Comparison of ENCODE assay signal across 1 cellular context in the genomic region with DNA sequence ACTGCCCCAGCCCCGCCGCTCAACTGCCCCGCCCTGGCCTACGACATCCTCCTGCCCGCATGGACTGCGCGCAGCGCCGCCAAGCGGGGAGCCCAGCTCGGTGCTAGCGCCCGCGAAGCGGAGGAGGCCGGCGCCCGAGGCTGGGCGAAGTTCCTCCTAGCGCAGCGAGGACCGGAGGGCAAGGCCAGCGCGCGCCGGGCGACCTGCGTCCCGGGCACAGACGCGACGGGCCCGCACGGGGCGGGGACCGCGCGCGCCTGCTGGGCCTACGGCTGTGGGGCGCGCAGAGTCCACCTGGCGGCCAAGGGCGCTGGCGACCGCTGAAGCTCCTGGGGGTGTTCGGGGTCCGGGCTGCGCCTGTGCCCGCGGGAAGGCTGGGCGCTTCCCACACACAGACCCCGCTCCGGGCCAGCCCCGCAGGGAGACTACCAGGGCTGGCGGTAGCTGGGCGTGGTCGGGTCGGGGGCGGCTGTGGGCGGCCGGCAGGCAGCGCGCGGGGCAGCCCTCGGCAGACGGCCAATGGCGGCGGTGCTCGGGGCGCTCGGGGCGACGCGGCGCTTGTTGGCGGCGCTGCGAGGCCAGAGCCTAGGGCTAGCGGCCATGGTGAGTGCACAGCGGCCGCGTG.
TF ChIP-seq lines count a peak whose summit lies in the region.

Gene PCBD2, plus strand, starts transcription at position 511 of the 625 bp plus-strand sequence. Its CDS starts 9 bp downstream, at position 520.

TF ChIP-seq in HEK293, 187 proteins besides CTCF, POLR2A, EP300 and RAD21 (continued from another document and continues in another):
- TF ChIP-seq SALL2 (tag by site-specific recombination; IDR thresholded peaks at IDR 0.05; ENCODE audit: borderline replicate concordance) (no peak), IKZF3 (tag by site-specific recombination; IDR thresholded peaks at IDR 0.05) (peak; percentile 54), ZNF354C (tag by site-specific recombination; IDR thresholded peaks at IDR 0.05; ENCODE audit: borderline replicate concordance, low read depth) (no peak), KLF8 (tag by site-specific recombination; IDR thresholded peaks at IDR 0.05) (peak; percentile 73; the same call in 1 of the 2 replicates), ZNF629 (tag by site-specific recombination; IDR thresholded peaks at IDR 0.05) (peak; percentile 59), ZEB2 (tag by site-specific recombination; IDR thresholded peaks at IDR 0.05) (peak; percentile 81), ZNF175 (tag by site-specific recombination; IDR thresholded peaks at IDR 0.05) (no peak), ZBTB20 (tag by site-specific recombination; IDR thresholded peaks at IDR 0.05) (peak; percentile 74; the same call in 1 of the 2 replicates), SETDB1 (IDR thresholded peaks at IDR 0.05; ENCODE audit: insufficient read length, low read length) (no peak), FEZF1 (tag by site-specific recombination; IDR thresholded peaks at IDR 0.05) (no peak), ZNF549 (tag by site-specific recombination; IDR thresholded peaks at IDR 0.05) (peak; percentile 58; the same call in 1 of the 2 replicates), ZNF211 (tag by site-specific recombination; IDR thresholded peaks at IDR 0.05; ENCODE audit: low read depth) (no peak), ZNF658 (tag by site-specific recombination; IDR thresholded peaks at IDR 0.05) (no peak), ZFHX2 (tag by site-specific recombination; conservative IDR thresholded peaks at IDR 0.05) (peak; percentile 94), ZNF660 (tag by site-specific recombination; IDR thresholded peaks at IDR 0.05) (peak; percentile 94), GLIS2 (tag by site-specific recombination; IDR thresholded peaks at IDR 0.05) (peak; percentile 76; the same call in 1 of the 2 replicates), KLF7 (tag by site-specific recombination; IDR thresholded peaks at IDR 0.05; ENCODE audit: borderline replicate concordance) (peak; percentile 9; the same call in 1 of the 2 replicates), ZNF157 (tag by site-specific recombination; IDR thresholded peaks at IDR 0.05) (no peak), ZNF621 (tag by site-specific recombination; IDR thresholded peaks at IDR 0.05) (no peak), YY2 (tag by site-specific recombination; IDR thresholded peaks at IDR 0.05) (no peak), ZNF138 (tag by site-specific recombination; IDR thresholded peaks at IDR 0.05; ENCODE audit: borderline replicate concordance) (no peak), ZNF639 (tag by site-specific recombination; IDR thresholded peaks at IDR 0.05) (no peak), YY1 (tag by site-specific recombination; IDR thresholded peaks at IDR 0.05) (peak; percentile 66; the same call in 1 of the 2 replicates), HOXC10 (CRISPR knock-in tag; IDR thresholded peaks at IDR 0.05) (0 out of 2 replicates have a peak, but pooled peaks have one; percentile 21), EGR2 (tag by site-specific recombination; IDR thresholded peaks at IDR 0.05; ENCODE audit: low read depth) (peak; percentile 54; the same call in 1 of the 2 replicates), ZNF777 (tag by site-specific recombination; IDR thresholded peaks at IDR 0.05; ENCODE audit: borderline replicate concordance) (no peak), ZNF23 (tag by site-specific recombination; IDR thresholded peaks at IDR 0.05; ENCODE audit: borderline replicate concordance) (no peak), ZXDB (tag by site-specific recombination; IDR thresholded peaks at IDR 0.05) (peak; percentile 52; the same call in 1 of the 2 replicates), ZNF560 (tag by site-specific recombination; IDR thresholded peaks at IDR 0.05; ENCODE audit: borderline replicate concordance) (no peak), SP2 (tag by site-specific recombination; IDR thresholded peaks at IDR 0.05) (0 out of 2 replicates have a peak, but pooled peaks have one; percentile 28), GLIS1 (tag by site-specific recombination; IDR thresholded peaks at IDR 0.05) (peak; percentile 52; the same call in 1 of the 2 replicates), ZBTB17 (tag by site-specific recombination; IDR thresholded peaks at IDR 0.05) (peak; percentile 71; the same call in 1 of the 2 replicates), ZNF529 (tag by site-specific recombination; IDR thresholded peaks at IDR 0.05; ENCODE audit: insufficient replicate concordance) (no peak), ZNF292 (tag by site-specific recombination; IDR thresholded peaks at IDR 0.05; ENCODE audit: borderline replicate concordance, low read depth) (no peak), ZNF596 (tag by site-specific recombination; IDR thresholded peaks at IDR 0.05) (peak; percentile 44; the same call in 1 of the 2 replicates), ZNF514 (tag by site-specific recombination; IDR thresholded peaks at IDR 0.05) (no peak), ZNF2 (tag by site-specific recombination; IDR thresholded peaks at IDR 0.05) (peak; percentile 88; the same call in 1 of the 2 replicates), ZNF654 (tag by site-specific recombination; IDR thresholded peaks at IDR 0.05; ENCODE audit: low read depth) (peak; percentile 50), ZNF391 (tag by site-specific recombination; IDR thresholded peaks at IDR 0.05; ENCODE audit: borderline replicate concordance, low read depth) (0 out of 2 replicates have a peak, but pooled peaks have one; percentile 54), ZNF184 (tag by site-specific recombination; IDR thresholded peaks at IDR 0.05) (peak; percentile 68), ZBTB8A (tag by site-specific recombination; IDR thresholded peaks at IDR 0.05) (peak; percentile 99), OSR2 (tag by site-specific recombination; IDR thresholded peaks at IDR 0.05) (0 out of 2 replicates have a peak, but pooled peaks have one; percentile 5), ZNF114 (tag by site-specific recombination; IDR thresholded peaks at IDR 0.05) (no peak), ZNF843 (tag by site-specific recombination; IDR thresholded peaks at IDR 0.05) (0 out of 2 replicates have a peak, but pooled peaks have one; percentile 31), ZNF202 (tag by site-specific recombination; IDR thresholded peaks at IDR 0.05; ENCODE audit: borderline replicate concordance) (no peak), BCL11B (tag by site-specific recombination; IDR thresholded peaks at IDR 0.05; ENCODE audit: low read depth) (peak; percentile 76; the same call in 1 of the 2 replicates), ZBTB10 (tag by site-specific recombination; IDR thresholded peaks at IDR 0.05) (peak; percentile 47; the same call in 1 of the 2 replicates), ZNF221 (tag by site-specific recombination; IDR thresholded peaks at IDR 0.05; ENCODE audit: borderline replicate concordance) (no peak)
- TF ChIP-seq, protein P1, sequence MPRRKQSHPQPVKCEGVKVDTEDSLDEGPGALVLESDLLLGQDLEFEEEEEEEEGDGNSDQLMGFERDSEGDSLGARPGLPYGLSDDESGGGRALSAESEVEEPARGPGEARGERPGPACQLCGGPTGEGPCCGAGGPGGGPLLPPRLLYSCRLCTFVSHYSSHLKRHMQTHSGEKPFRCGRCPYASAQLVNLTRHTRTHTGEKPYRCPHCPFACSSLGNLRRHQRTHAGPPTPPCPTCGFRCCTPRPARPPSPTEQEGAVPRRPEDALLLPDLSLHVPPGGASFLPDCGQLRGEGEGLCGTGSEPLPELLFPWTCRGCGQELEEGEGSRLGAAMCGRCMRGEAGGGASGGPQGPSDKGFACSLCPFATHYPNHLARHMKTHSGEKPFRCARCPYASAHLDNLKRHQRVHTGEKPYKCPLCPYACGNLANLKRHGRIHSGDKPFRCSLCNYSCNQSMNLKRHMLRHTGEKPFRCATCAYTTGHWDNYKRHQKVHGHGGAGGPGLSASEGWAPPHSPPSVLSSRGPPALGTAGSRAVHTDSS (tag by site-specific recombination; IDR thresholded peaks at IDR 0.05), result peak; percentile 46; the same call in 1 of the 2 replicates
- TF ChIP-seq, protein P2, sequence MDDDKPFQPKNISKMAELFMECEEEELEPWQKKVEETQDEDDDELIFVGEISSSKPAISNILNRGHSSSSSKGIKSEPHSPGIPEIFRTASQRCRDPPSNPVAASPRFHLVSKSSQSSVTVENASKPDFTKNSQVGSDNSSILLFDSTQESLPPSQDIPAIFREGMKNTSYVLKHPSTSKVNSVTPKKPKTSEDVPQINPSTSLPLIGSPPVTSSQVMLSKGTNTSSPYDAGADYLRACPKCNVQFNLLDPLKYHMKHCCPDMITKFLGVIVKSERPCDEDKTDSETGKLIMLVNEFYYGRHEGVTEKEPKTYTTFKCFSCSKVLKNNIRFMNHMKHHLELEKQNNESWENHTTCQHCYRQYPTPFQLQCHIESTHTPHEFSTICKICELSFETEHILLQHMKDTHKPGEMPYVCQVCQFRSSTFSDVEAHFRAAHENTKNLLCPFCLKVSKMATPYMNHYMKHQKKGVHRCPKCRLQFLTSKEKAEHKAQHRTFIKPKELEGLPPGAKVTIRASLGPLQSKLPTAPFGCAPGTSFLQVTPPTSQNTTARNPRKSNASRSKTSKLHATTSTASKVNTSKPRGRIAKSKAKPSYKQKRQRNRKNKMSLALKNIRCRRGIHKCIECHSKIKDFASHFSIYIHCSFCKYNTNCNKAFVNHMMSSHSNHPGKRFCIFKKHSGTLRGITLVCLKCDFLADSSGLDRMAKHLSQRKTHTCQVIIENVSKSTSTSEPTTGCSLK (tag by site-specific recombination; IDR thresholded peaks at IDR 0.05), result no peak
- TF ChIP-seq, protein P3, sequence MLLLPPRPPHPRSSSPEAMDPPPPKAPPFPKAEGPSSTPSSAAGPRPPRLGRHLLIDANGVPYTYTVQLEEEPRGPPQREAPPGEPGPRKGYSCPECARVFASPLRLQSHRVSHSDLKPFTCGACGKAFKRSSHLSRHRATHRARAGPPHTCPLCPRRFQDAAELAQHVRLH (tag by site-specific recombination; IDR thresholded peaks at IDR 0.05), result 0 out of 2 replicates have a peak, but pooled peaks have one; percentile 6
- TF ChIP-seq, protein P4, sequence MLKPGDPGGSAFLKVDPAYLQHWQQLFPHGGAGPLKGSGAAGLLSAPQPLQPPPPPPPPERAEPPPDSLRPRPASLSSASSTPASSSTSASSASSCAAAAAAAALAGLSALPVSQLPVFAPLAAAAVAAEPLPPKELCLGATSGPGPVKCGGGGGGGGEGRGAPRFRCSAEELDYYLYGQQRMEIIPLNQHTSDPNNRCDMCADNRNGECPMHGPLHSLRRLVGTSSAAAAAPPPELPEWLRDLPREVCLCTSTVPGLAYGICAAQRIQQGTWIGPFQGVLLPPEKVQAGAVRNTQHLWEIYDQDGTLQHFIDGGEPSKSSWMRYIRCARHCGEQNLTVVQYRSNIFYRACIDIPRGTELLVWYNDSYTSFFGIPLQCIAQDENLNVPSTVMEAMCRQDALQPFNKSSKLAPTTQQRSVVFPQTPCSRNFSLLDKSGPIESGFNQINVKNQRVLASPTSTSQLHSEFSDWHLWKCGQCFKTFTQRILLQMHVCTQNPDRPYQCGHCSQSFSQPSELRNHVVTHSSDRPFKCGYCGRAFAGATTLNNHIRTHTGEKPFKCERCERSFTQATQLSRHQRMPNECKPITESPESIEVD (tag by site-specific recombination; IDR thresholded peaks at IDR 0.05), result no peak
- TF ChIP-seq, protein P5, sequence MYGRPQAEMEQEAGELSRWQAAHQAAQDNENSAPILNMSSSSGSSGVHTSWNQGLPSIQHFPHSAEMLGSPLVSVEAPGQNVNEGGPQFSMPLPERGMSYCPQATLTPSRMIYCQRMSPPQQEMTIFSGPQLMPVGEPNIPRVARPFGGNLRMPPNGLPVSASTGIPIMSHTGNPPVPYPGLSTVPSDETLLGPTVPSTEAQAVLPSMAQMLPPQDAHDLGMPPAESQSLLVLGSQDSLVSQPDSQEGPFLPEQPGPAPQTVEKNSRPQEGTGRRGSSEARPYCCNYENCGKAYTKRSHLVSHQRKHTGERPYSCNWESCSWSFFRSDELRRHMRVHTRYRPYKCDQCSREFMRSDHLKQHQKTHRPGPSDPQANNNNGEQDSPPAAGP (tag by site-specific recombination; IDR thresholded peaks at IDR 0.05), result peak; percentile 74; the same call in 1 of the 2 replicates
- TF ChIP-seq, protein P6, sequence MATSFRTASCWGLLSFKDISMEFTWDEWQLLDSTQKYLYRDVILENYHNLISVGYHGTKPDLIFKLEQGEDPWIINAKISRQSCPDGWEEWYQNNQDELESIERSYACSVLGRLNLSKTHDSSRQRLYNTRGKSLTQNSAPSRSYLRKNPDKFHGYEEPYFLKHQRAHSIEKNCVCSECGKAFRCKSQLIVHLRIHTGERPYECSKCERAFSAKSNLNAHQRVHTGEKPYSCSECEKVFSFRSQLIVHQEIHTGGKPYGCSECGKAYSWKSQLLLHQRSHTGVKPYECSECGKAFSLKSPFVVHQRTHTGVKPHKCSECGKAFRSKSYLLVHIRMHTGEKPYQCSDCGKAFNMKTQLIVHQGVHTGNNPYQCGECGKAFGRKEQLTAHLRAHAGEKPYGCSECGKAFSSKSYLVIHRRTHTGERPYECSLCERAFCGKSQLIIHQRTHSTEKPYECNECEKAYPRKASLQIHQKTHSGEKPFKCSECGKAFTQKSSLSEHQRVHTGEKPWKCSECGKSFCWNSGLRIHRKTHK (tag by site-specific recombination; IDR thresholded peaks at IDR 0.05), result no peak
